ENCODE assay signal across 21 cellular contexts in the genomic region with DNA sequence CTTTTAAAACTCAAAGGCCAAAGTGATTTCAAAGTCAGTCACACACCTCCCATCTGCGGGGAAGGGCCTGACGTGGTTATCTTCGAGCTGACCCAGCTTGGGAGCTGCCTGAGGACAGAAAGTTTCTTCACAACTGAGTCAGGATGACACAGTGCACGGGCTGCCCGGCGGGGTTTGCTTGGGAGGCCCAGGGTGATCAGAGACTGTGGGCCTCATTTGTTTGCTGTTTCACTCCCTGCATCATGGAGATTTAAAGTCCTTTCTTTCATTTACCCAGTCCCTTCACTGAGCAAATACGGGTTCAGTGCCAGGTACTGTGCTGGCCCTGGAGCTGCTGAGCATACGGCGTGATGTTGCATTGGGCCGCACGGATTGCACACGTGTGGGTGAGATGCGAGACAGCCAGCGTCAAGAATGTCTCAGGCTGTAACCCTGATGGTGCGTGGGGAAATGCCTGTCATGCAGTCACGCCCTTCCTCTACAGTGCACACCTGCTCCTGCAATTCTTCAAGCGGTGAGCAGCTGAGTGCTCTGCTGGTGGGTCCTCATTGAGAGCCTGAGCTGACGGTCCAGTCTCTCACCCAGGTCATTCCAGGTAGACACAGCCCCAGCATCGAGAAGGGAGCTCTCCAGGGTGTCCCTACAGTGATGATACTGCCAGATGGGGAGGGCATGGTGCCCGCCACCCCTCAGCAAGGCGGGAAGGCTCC.
DNase-seq lines count a peak whose midpoint lies in the region; ATAC-seq and TF ChIP-seq lines count a peak whose summit lies in the region.
"Had no signal": no experiment of that assay in that cellular context is flagged by ENCODE, and none has a peak within 500 bp of the region (broad histone marks: within the 10 kb centered on the region; RNA-seq: fewer than 3 reads in every experiment).

No MANE protein-coding gene starts in this region.

- peaks cover 7 to 14% of the 10 kb centered on the region in 2 experiments for H3K4me1 ChIP-seq in trophoblast cell (ENCODE audit: control insufficient read depth in 1 of 2, insufficient read depth in 2 of 2, low read length in 2 of 2)
- H3K4me1 ChIP-seq: gastrocnemius medialis had no signal

- no peak overlapping the region for H3K4ac ChIP-seq in trophoblast cell (ENCODE audit: low read depth, low read length)

- no peak overlapping the region for H4K8ac ChIP-seq in trophoblast cell (ENCODE audit: low read depth, low read length)

- no peak overlapping the region for H2AK5ac ChIP-seq in trophoblast cell (ENCODE audit: low read length)

- no peaks in the 10 kb centered on the region for H3K36me3 ChIP-seq in trophoblast cell (ENCODE audit: control insufficient read depth in 1 of 2, insufficient read depth in 2 of 2, low read length in 2 of 2)
- H3K36me3 ChIP-seq: gastrocnemius medialis, WERI-Rb-1 had no signal

- H2BK12ac ChIP-seq in trophoblast cell (ENCODE audit: low read length), result no peak overlapping the region

- H3K27ac ChIP-seq in trophoblast cell (ENCODE audit: low read depth, low read length), result no peak overlapping the region
- H3K27ac ChIP-seq: epithelial cell of prostate, gastrocnemius medialis, WERI-Rb-1 had no signal

- peaks cover 2% of the 10 kb centered on the region for H3K4me1 Mint-ChIP-seq in glutamatergic neuron (ENCODE audit: low read depth, unreplicated experiment)

- H3K79me2 ChIP-seq in trophoblast cell (ENCODE audit: control insufficient read depth, insufficient read depth, low read length, poor library complexity), result no peaks in the 10 kb centered on the region

- peak overlapping the region; percentile 23 for H3K14ac ChIP-seq in trophoblast cell (ENCODE audit: low read length)

- H3K23ac ChIP-seq in trophoblast cell (ENCODE audit: low read length), result no peak overlapping the region

- no peak overlapping the region for H3K4me3 Mint-ChIP-seq in glutamatergic neuron (ENCODE audit: unreplicated experiment)
- H3K4me3 Mint-ChIP-seq: activated CD4-positive, alpha-beta memory T cell treated with anti-CD3 and anti-CD28 coated beads for 36 hours; activated T-cell treated with anti-CD3 and anti-CD28 coated beads, Interleukin-2, amount 50 U/mL, for 24 hours had no signal

- no peaks in the 10 kb centered on the region for H3K27me3 ChIP-seq in trophoblast cell (ENCODE audit: insufficient read depth, low read length)
- H3K27me3 ChIP-seq: gastrocnemius medialis had no signal

- TF ChIP-seq CTCF in glutamatergic neuron (IDR thresholded peaks at IDR 0.05; ENCODE audit: partially characterized antibody, unreplicated experiment), result no peak
- no peak for TF ChIP-seq CTCF in GM13976 (IDR thresholded peaks at IDR 0.05; ENCODE audit: borderline replicate concordance, control extremely low read depth, extremely low read depth, insufficient read depth, missing control alignments)

- in situ Hi-C loops in GM13976 (cut with MboI; ENCODE audit: low sequenced_read_pairs, unreplicated experiment), result no loop called here

- H2BK5ac ChIP-seq in trophoblast cell (ENCODE audit: low read depth, low read length, poor library complexity), result no peak overlapping the region

- H3K36me3 Mint-ChIP-seq in glutamatergic neuron (ENCODE audit: unreplicated experiment), result no peaks in the 10 kb centered on the region
- H3K36me3 Mint-ChIP-seq: activated CD4-positive, alpha-beta memory T cell treated with anti-CD3 and anti-CD28 coated beads for 36 hours; activated naive CD4-positive, alpha-beta T cell treated with anti-CD3 and anti-CD28 coated beads, Interleukin-2, amount 50 U/mL, for 72 hours had no signal

- H3K18ac ChIP-seq in trophoblast cell (ENCODE audit: low read length), result no peak overlapping the region

- H3K9ac ChIP-seq in trophoblast cell (ENCODE audit: low read length), result no peak overlapping the region

- H3K79me1 ChIP-seq in trophoblast cell (ENCODE audit: low read length), result peaks cover 6% of the 10 kb centered on the region

- H4K91ac ChIP-seq in trophoblast cell (ENCODE audit: low read depth, low read length), result no peak overlapping the region

- H3K4me3 ChIP-seq in trophoblast cell (ENCODE audit: low read depth, low read length), result peak overlapping the region; percentile 45
- H3K4me3 ChIP-seq: gastrocnemius medialis had no signal

- no peaks in the 10 kb centered on the region for H3K9me3 Mint-ChIP-seq in glutamatergic neuron (ENCODE audit: unreplicated experiment)
- H3K9me3 Mint-ChIP-seq: activated CD4-positive, alpha-beta memory T cell treated with anti-CD3 and anti-CD28 coated beads for 36 hours; activated naive CD4-positive, alpha-beta T cell treated with anti-CD3 and anti-CD28 coated beads, Interleukin-2, amount 50 U/mL, for 72 hours; activated T-cell treated with anti-CD3 and anti-CD28 coated beads, Interleukin-2, amount 50 U/mL, for 24 hours had no signal

- H3K27me3 Mint-ChIP-seq in glutamatergic neuron (ENCODE audit: unreplicated experiment), result peaks cover 6% of the 10 kb centered on the region
- H3K27me3 Mint-ChIP-seq: activated CD4-positive, alpha-beta memory T cell treated with anti-CD3 and anti-CD28 coated beads for 36 hours; activated T-cell treated with anti-CD3 and anti-CD28 coated beads, Interleukin-2, amount 50 U/mL, for 24 hours had no signal

- H3K27ac Mint-ChIP-seq in glutamatergic neuron (ENCODE audit: unreplicated experiment), result peak overlapping the region; percentile 13
- H3K27ac Mint-ChIP-seq: activated CD4-positive, alpha-beta memory T cell treated with anti-CD3 and anti-CD28 coated beads for 36 hours; activated naive CD4-positive, alpha-beta T cell treated with anti-CD3 and anti-CD28 coated beads, Interleukin-2, amount 50 U/mL, for 72 hours; activated T-cell treated with anti-CD3 and anti-CD28 coated beads, Interleukin-2, amount 50 U/mL, for 24 hours had no signal

- H4K12ac ChIP-seq in trophoblast cell (ENCODE audit: low read depth, low read length), result no peak overlapping the region

- H2AFZ ChIP-seq in trophoblast cell (ENCODE audit: insufficient read depth, low read length, poor library complexity), result no peak overlapping the region

- H3K9me3 ChIP-seq in trophoblast cell (ENCODE audit: insufficient read depth, low read depth, low read length), result peaks cover 2% of the 10 kb centered on the region
- H3K9me3 ChIP-seq: gastrocnemius medialis had no signal

- DNase-seq in M059J (ENCODE audit: low read depth) (peak; percentile 14), T1000 (lab: John Stamatoyannopoulos, UW) (peak; percentile 70), glutamatergic neuron (no peak), trophoblast cell (peak; percentile 94 to 96), GM13976 (ENCODE audit: low spot score) (no peak), DMS 273 treated with DMSO at 0.1 percent for 48 hours (lab: John Stamatoyannopoulos, UW) (no peak)
- DNase-seq: activated CD4-positive, alpha-beta memory T cell treated with anti-CD3 and anti-CD28 coated beads for 36 hours; activated T-cell treated with anti-CD3 and anti-CD28 coated beads, Interleukin-2, amount 50 U/mL, for 24 hours; COR-L47; EL; gastrocnemius medialis; NCI-H526 treated with DMSO at 0.1 percent for 48 hours; stimulated activated CD4-positive, alpha-beta T cell treated with anti-CD3 and anti-CD28 coated beads, Interleukin-4, amount 100 ng/mL, for 24 hours; WERI-Rb-1 had no signal

- ATAC-seq in GM21367 (IDR thresholded peaks at IDR 0.05; ENCODE audit: unreplicated experiment) (no peak), HG03108 (IDR thresholded peaks at IDR 0.05; ENCODE audit: unreplicated experiment) (no peak)
- ATAC-seq: activated naive CD4-positive, alpha-beta T cell treated with anti-CD3 and anti-CD28 coated beads, Interleukin-2, amount 50 U/mL, for 72 hours; gastrocnemius medialis; HCT116; left lobe of liver; Panc1 had no signal

- H3K4me2 ChIP-seq in trophoblast cell (ENCODE audit: low read length), result no peak overlapping the region

- H2BK120ac ChIP-seq in trophoblast cell (ENCODE audit: insufficient read depth, low read length, poor library complexity), result no peak overlapping the region

- no CpG with 5 or more reads among the region's 21 CpGs for whole genome bisulfite sequencing in trophoblast cell (ENCODE audit: extremely low coverage, insufficient coverage, insufficient read length)

Comparison
In these comparisons a context has a peak if more than half of its experiments do, and no peak if none do; other contexts are left out.
1. DNase-seq: peak in M059J (single experiment), T1000 (single experiment) and trophoblast cell (2 of 2); none in glutamatergic neuron (single experiment), GM13976 (single experiment) and DMS 273 treated with DMSO at 0.1 percent for 48 hours (single experiment).